In genomic region chr2:70965506-70965905, GRCh38 we compare ENCODE assay signal across 2 cellular contexts.
TF ChIP-seq lines count a peak whose summit lies in the region.

No MANE protein-coding gene starts in this region.

TF ChIP-seq in SK-N-SH, 30 proteins besides CTCF, POLR2A, EP300 and RAD21 (continued from another document):
- no peak for TF ChIP-seq TEAD4 (IDR thresholded peaks at IDR 0.05; ENCODE audit: borderline replicate concordance, insufficient read depth)
- no peak for TF ChIP-seq FOSL2 (IDR thresholded peaks at IDR 0.05; ENCODE audit: borderline replicate concordance, low read depth)
- TF ChIP-seq TCF12 (IDR thresholded peaks at IDR 0.05) = no peak
- TF ChIP-seq YY1 (IDR thresholded peaks at IDR 0.05; ENCODE audit: low read depth) = no peak
- TF ChIP-seq SIN3A (IDR thresholded peaks at IDR 0.05; ENCODE audit: borderline replicate concordance, low read depth, low read length) = no peak
- TF ChIP-seq IRF3 (IDR thresholded peaks at IDR 0.05; ENCODE audit: low read depth, low read length) = no peak
- TF ChIP-seq POLR2AphosphoS5 (IDR thresholded peaks at IDR 0.05; ENCODE audit: low read depth, low read length) = no peak
- no peak for TF ChIP-seq MXI1 (IDR thresholded peaks at IDR 0.05; ENCODE audit: low read depth, low read length)

TF ChIP-seq in SK-N-SH treated with all-trans-retinoic acid at 6 μM for 48 hours, 23 proteins besides CTCF, POLR2A, EP300 and RAD21 (continued from another document):
- no peak for TF ChIP-seq PATZ1 (CRISPR knock-in tag; IDR thresholded peaks at IDR 0.05; ENCODE audit: borderline replicate concordance)
- TF ChIP-seq ARNTL (CRISPR knock-in tag; IDR thresholded peaks at IDR 0.05; ENCODE audit: borderline replicate concordance, low read depth) = no peak
- TF ChIP-seq TCF4 (CRISPR knock-in tag; IDR thresholded peaks at IDR 0.05; ENCODE audit: borderline replicate concordance) = no peak
- TF ChIP-seq TSHZ2 (CRISPR knock-in tag; IDR thresholded peaks at IDR 0.05) = no peak
- no peak for TF ChIP-seq BACH2 (CRISPR knock-in tag; IDR thresholded peaks at IDR 0.05; ENCODE audit: borderline replicate concordance)
- TF ChIP-seq ISL1 (CRISPR knock-in tag; IDR thresholded peaks at IDR 0.05) = no peak
- TF ChIP-seq ZNF8 (CRISPR knock-in tag; IDR thresholded peaks at IDR 0.05) = no peak
- TF ChIP-seq ZNF565 (CRISPR knock-in tag; conservative IDR thresholded peaks at IDR 0.05; ENCODE audit: low read depth) = no peak
- TF ChIP-seq ZC3H10 (CRISPR knock-in tag; IDR thresholded peaks at IDR 0.05) = no peak
- TF ChIP-seq ZFP3 (CRISPR knock-in tag; IDR thresholded peaks at IDR 0.05) = no peak
- no peak for TF ChIP-seq PPARA (CRISPR knock-in tag; IDR thresholded peaks at IDR 0.05; ENCODE audit: borderline replicate concordance)
TF ChIP-seq in SK-N-SH treated with all-trans-retinoic acid at 6 μM for 48 hours: peak in this region for 0.
